ENCODE assay signal across 8 cellular contexts in the genomic region with DNA sequence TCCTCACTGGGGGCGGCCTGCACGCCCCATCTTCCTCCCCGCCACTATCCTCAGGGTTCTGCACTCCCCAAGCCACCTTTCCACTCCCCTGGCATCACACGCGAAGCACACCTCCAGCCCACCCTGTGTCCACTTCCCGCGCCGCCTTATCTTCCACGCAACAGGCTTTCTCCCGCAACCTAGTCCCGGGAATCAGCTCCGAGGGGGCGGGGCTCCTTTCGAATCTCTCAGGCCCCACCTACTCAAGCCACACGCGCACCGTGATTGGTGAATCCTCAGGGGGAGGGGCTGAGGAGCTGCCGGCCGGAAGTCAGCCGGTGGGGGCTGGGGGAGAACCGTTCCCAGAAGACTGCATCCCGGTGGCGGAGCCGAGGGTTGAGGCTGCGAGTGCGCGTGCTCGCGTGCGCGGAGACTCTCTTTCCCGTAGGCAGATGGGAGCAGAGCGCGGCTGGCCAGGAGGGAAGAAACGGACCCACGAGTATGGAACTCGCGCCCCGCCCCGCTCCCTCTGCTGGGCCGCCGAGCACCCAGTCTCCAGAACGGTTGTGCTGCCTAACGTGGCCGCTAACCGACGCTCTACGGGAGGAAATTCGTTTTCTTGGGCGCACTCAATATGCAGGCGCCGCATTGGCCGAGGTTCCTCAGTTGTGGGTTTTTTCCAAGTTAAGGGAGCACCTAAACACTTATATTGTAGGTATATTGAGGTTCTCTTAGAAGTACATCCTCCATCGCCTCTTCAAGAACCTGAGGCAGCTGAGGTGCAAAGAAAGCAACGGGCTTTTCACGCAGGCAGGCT.
DNase-seq lines count a peak whose midpoint lies in the region; ATAC-seq, FAIRE-seq and TF ChIP-seq lines count a peak whose summit lies in the region.

A gene (minus strand): TSS at position 194 of the 796 bp plus-strand sequence.

- H3K36me3 ChIP-seq in brain microvascular endothelial cell (replicated peaks) (no peaks in the 10 kb centered on the region), iPS DF 6.9 (ENCODE audit: control insufficient read depth, insufficient read depth, low read length) (peaks cover 7% of the 10 kb centered on the region; the same call in 1 of the 2 replicates)

- FAIRE-seq in A204.1 (lab: Jason Lieb, UNC) (peak; percentile 89), TTC549 (lab: Jason Lieb, UNC) (peak; percentile 25)

- in situ Hi-C loops in brain microvascular endothelial cell (cut with HindIII; ENCODE audit: low pct_ligation_motif_present, low sequenced_read_pairs) = no loop called here

- no CpG with 5 or more reads among the region's 56 CpGs for whole genome bisulfite sequencing in iPS DF 6.9 (ENCODE audit: insufficient coverage, insufficient read length)

- peak within 1 kb of the TSS; percentile 85 for H3K4me3 ChIP-seq in brain microvascular endothelial cell (ENCODE audit: low read depth, low read length)
- H3K4me3 ChIP-seq in iPS DF 6.9 (ENCODE audit: low read length) = peak within 1 kb of the TSS; percentile 94; the same call in 1 of the 2 replicates
- H3K4me3 ChIP-seq in skeletal muscle cell (ENCODE audit: low read depth, low read length) = peak within 1 kb of the TSS; percentile 69

- H3K4me1 ChIP-seq in iPS DF 6.9 (ENCODE audit: control insufficient read depth, insufficient read depth, low read length) = peaks cover 5% of the 10 kb centered on the region; the same call in 1 of the 2 replicates

- peak; percentile 84 for ATAC-seq in GM18520 (IDR thresholded peaks at IDR 0.05; ENCODE audit: unreplicated experiment)
- ATAC-seq in HG03064 (IDR thresholded peaks at IDR 0.05; ENCODE audit: low read depth, unreplicated experiment) = peak; percentile 97

- DNase-seq in NCI-H2107 treated with DMSO at 0.1 percent for 48 hours (lab: John Stamatoyannopoulos, UW; ENCODE audit: unreplicated experiment) = peak; percentile 95
- DNase-seq in brain microvascular endothelial cell = peak; percentile 93
- DNase-seq in iPS DF 6.9 (ENCODE audit: low read depth, low spot score) = peak; percentile 77
- DNase-seq in skeletal muscle cell (ENCODE audit: low read depth) = peak; percentile 88

- no peaks in the 10 kb centered on the region for H3K9me3 ChIP-seq in iPS DF 6.9 (ENCODE audit: control insufficient read depth, insufficient read depth, low read length)

- TF ChIP-seq CTCF in brain microvascular endothelial cell (IDR thresholded peaks at IDR 0.05; ENCODE audit: low read depth, low read length, missing control alignments) = peak; percentile 60

- H3K27ac ChIP-seq in brain microvascular endothelial cell (peak within 1 kb of the TSS; percentile 75), iPS DF 6.9 (ENCODE audit: low read length) (no peak within 1 kb of the TSS)

- H3K27me3 ChIP-seq in brain microvascular endothelial cell (replicated peaks) (no peaks in the 10 kb centered on the region), iPS DF 6.9 (ENCODE audit: control insufficient read depth, insufficient read depth, low read length) (no peaks in the 10 kb centered on the region)
